Comparison of ENCODE assay signal across 34 cellular contexts in genomic region chr13:44196186-44196751, GRCh38.
DNase-seq lines count a peak whose midpoint lies in the region; ATAC-seq and TF ChIP-seq lines count a peak whose summit lies in the region.
"Had no signal": no experiment of that assay in that cellular context is flagged by ENCODE, and none has a peak within 500 bp of the region (broad histone marks: within the 10 kb centered on the region; RNA-seq: fewer than 3 reads in every experiment).

No MANE protein-coding gene starts in this region.

- H3K9me3 Mint-ChIP-seq in activated T-helper 17 cell treated with anti-CD3 and anti-CD28 coated beads, Interleukin-2, amount 50 U/mL, for 72 hours: no peaks in the 10 kb centered on the region
- H3K9me3 Mint-ChIP-seq: natural killer cell had no signal

- H3K4me1 Mint-ChIP-seq in activated T-helper 17 cell treated with anti-CD3 and anti-CD28 coated beads, Interleukin-2, amount 50 U/mL, for 72 hours: peaks cover 32% of the 10 kb centered on the region

- no peak overlapping the region for H3K9ac ChIP-seq in IMR-90 (ENCODE audit: low read depth, low read length)
- H3K9ac ChIP-seq in neuronal stem cell (ENCODE audit: low read depth, low read length, poor library complexity): no peak overlapping the region

- no peaks in the 10 kb centered on the region; the same call in 1 of the 2 replicates for H3K9me1 ChIP-seq in IMR-90 (ENCODE audit: insufficient read depth, low read length)

- no peak overlapping the region for H3K4me2 ChIP-seq in IMR-90 (ENCODE audit: low read depth, low read length)
- no peak overlapping the region for H3K4me2 ChIP-seq in neuronal stem cell (ENCODE audit: insufficient read depth, low read length, poor library complexity, severe bottlenecking)
- H3K4me2 ChIP-seq: PC-9 had no signal

- H3K18ac ChIP-seq in IMR-90 (ENCODE audit: low read depth, low read length) (no peak overlapping the region), neuronal stem cell (ENCODE audit: low read length) (peak overlapping the region; percentile 74)

- peak; percentile 37 to 39 for DNase-seq in activated T-cell treated with anti-CD3 and anti-CD28 coated beads, Interleukin-2, amount 50 U/mL, for 48 hours
- no peak for DNase-seq in activated T-cell treated with anti-CD3 and anti-CD28 coated beads for 4 hours
- DNase-seq in IMR-90: no peak
- no peak for DNase-seq in neuronal stem cell (ENCODE audit: low spot score)
- no peak for DNase-seq in SIG-M5 treated with dmso at 0.1 percent for 504 hours (lab: John Stamatoyannopoulos, UW; ENCODE audit: unreplicated experiment)
- DNase-seq in AG08396 (ENCODE audit: low spot score): no peak
- DNase-seq: ACHN; activated CD4-positive, alpha-beta T cell treated with anti-CD3 and anti-CD28 coated beads, Interleukin-2, amount 10 ng/mL, durations not matched to agents 24 days and 14 days; activated CD8-positive, alpha-beta memory T cell treated with anti-CD3 and anti-CD28 coated beads, Interleukin-2, amount 50 U/mL, for 4 hours; activated effector memory CD4-positive, alpha-beta T cell treated with anti-CD3 and anti-CD28 coated beads, Interleukin-2, amount 50 U/mL, for 16 hours; BE2C; brain microvascular endothelial cell; DMS153; dorsolateral prefrontal cortex; H7; hypothalamus; left cardiac atrium; MM.1S; natural killer cell; NCI-H1417 treated with DMSO at 0.1 percent for 48 hours; NCI-H2081; NCI-H526 treated with DMSO at 0.1 percent for 48 hours; occipital lobe; PC-9; right lobe of liver; Right ventricle myocardium superior; spleen; stimulated activated CD4-positive, alpha-beta T cell treated with anti-CD3 and anti-CD28 coated beads, Interleukin-2, amount 100 ng/mL, for 48 hours; tibial artery had no signal

- H3K4ac ChIP-seq in IMR-90 (ENCODE audit: low read depth, low read length) (no peak overlapping the region), neuronal stem cell (ENCODE audit: low read length) (no peak overlapping the region)

- BruUV-seq in IMR-90 (replicated peaks; lab: Mats Ljungman, UMichigan): no TSS peak

- H4K8ac ChIP-seq in IMR-90 (ENCODE audit: low read depth in 2 of 2, low read length in 2 of 2): no peak overlapping the region
- H4K8ac ChIP-seq in neuronal stem cell (ENCODE audit: low read depth, low read length): no peak overlapping the region

- H3K27me3 Mint-ChIP-seq in activated T-helper 17 cell treated with anti-CD3 and anti-CD28 coated beads, Interleukin-2, amount 50 U/mL, for 72 hours: peaks cover 3% of the 10 kb centered on the region

- H3K56ac ChIP-seq in IMR-90 (ENCODE audit: extremely low read depth, insufficient read depth, low read length): no peak overlapping the region

- peaks cover 3% of the 10 kb centered on the region; the same call in 1 of the 2 replicates for H3K4me1 ChIP-seq in IMR-90 (ENCODE audit: control insufficient read depth, insufficient read depth, low read length)
- H3K4me1 ChIP-seq in neuronal stem cell (ENCODE audit: control insufficient read depth in 2 of 2, insufficient read depth in 1 of 2, low read depth in 1 of 2, low read length in 2 of 2): peaks cover 2 to 4% of the 10 kb centered on the region in 2 donors
- H3K4me1 ChIP-seq: prostate gland, spleen had no signal

- H4K5ac ChIP-seq in IMR-90 (ENCODE audit: low read depth, low read length): no peak overlapping the region

- peak overlapping the region; percentile 37 for H2AFZ ChIP-seq in IMR-90 (replicated peaks; ENCODE audit: low read length, poor library complexity)
- H2AFZ ChIP-seq in neuronal stem cell (ENCODE audit: low read length): no peak overlapping the region
- H2AFZ ChIP-seq: PC-9 had no signal

- intact Hi-C loops in IMR-90 (cut with micrococcal nuclease): no loop called here

- no peak for TF ChIP-seq POLR2A in IMR-90 (IDR thresholded peaks at IDR 0.05; ENCODE audit: low read depth, low read length)

- no peak overlapping the region for H2BK20ac ChIP-seq in IMR-90 (ENCODE audit: low read depth, low read length)

- H3K9me3 ChIP-seq in IMR-90 (ENCODE audit: control insufficient read depth, insufficient read depth, low read length) (no peaks in the 10 kb centered on the region), neuronal stem cell (replicated peaks in 1 of 2; ENCODE audit: control insufficient read depth in 2 of 2, insufficient read depth in 1 of 2, low read depth in 1 of 2, low read length in 2 of 2) (no peaks in the 10 kb centered on the region)
- H3K9me3 ChIP-seq: BE2C, prostate gland, right lobe of liver, spleen, tibial artery had no signal

- H4K91ac ChIP-seq in IMR-90 (ENCODE audit: insufficient read depth, low read depth, low read length) (no peak overlapping the region), neuronal stem cell (ENCODE audit: low read depth, low read length, poor library complexity) (no peak overlapping the region)

- H3K23ac ChIP-seq in IMR-90 (ENCODE audit: low read depth, low read length) (no peak overlapping the region), neuronal stem cell (ENCODE audit: low read depth, low read length, poor library complexity) (no peak overlapping the region)

- H3K4me3 ChIP-seq in IMR-90 (ENCODE audit: insufficient read depth, low read depth, low read length) (no peak overlapping the region), neuronal stem cell (ENCODE audit: low read length in 2 of 2) (no peak overlapping the region)
- H3K4me3 ChIP-seq: dorsolateral prefrontal cortex, GM12878, K562, lung, PC-9, prostate gland, right lobe of liver, spleen, tibial artery had no signal

- no peaks in the 10 kb centered on the region for H3K36me3 ChIP-seq in IMR-90 (ENCODE audit: control insufficient read depth, insufficient read depth, low read length)
- H3K36me3 ChIP-seq in neuronal stem cell (replicated peaks in 1 of 2; ENCODE audit: control insufficient read depth in 2 of 2, insufficient read depth in 2 of 2, low read length in 2 of 2): no peaks in the 10 kb centered on the region
- H3K36me3 ChIP-seq: BE2C, brain microvascular endothelial cell, prostate gland, right lobe of liver, spleen, tibial artery had no signal

- H3K27ac ChIP-seq in IMR-90 (ENCODE audit: insufficient read depth, low read length) (no peak overlapping the region), neuronal stem cell (replicated peaks; ENCODE audit: low read length) (no peak overlapping the region)
- H3K27ac ChIP-seq: brain microvascular endothelial cell, PC-9, prostate gland, right lobe of liver, spleen, tibial artery had no signal

- H3K4me3 Mint-ChIP-seq in activated T-helper 17 cell treated with anti-CD3 and anti-CD28 coated beads, Interleukin-2, amount 50 U/mL, for 72 hours: peak overlapping the region; percentile 1
- H3K4me3 Mint-ChIP-seq: activated CD4-positive, alpha-beta T cell treated with anti-CD3 and anti-CD28 coated beads, Interleukin-2, amount 10 ng/mL, durations not matched to agents 24 days and 14 days; natural killer cell had no signal

- no peak overlapping the region for H2BK120ac ChIP-seq in IMR-90 (ENCODE audit: low read depth, low read length)
- no peak overlapping the region for H2BK120ac ChIP-seq in neuronal stem cell (ENCODE audit: low read depth, low read length)

- TF ChIP-seq CTCF in IMR-90 (conservative IDR thresholded peaks at IDR 0.05; ENCODE audit: low read depth, low read length): no peak

- in situ Hi-C loops in IMR-90 (cut with MboI; ENCODE audit: low sequenced_read_pairs): no loop called here

- peak overlapping the region; percentile 65 for H2AK9ac ChIP-seq in IMR-90 (replicated peaks; ENCODE audit: low read depth, low read length, poor library complexity)

- H3K14ac ChIP-seq in IMR-90 (replicated peaks; ENCODE audit: low read depth, low read length) (no peak overlapping the region), neuronal stem cell (ENCODE audit: low read length) (peak overlapping the region; percentile 85)

- H2AK5ac ChIP-seq in IMR-90 (ENCODE audit: low read depth, low read length) (no peak overlapping the region), neuronal stem cell (ENCODE audit: low read depth, low read length) (no peak overlapping the region)

- no CpG with 5 or more reads among the region's 1 CpG for WGBS in IMR-90 (ENCODE audit: extremely low coverage in 2 of 2, insufficient read length in 1 of 2), 2 experiments
- WGBS in neuronal stem cell (ENCODE audit: extremely low coverage in 2 of 2, insufficient read length in 2 of 2, insufficient replicate concordance in 1 of 2), 2 donors: no CpG with 5 or more reads among the region's 1 CpG

- POLR2A ChIA-PET in IMR-90 (lab: Charles Lee; ENCODE audit: unreplicated experiment): interaction anchor here (0.5 kb wide), 1 partner anchor 1133 kb away, joined by 4 read pairs; no protein-coding TSS in a partner anchor

- CTCF ChIA-PET in IMR-90 (lab: Yijun Ruan, JAX): interaction anchor here (1.1 kb wide), 1 partner anchor 25 kb away, joined by 3 read pairs; no protein-coding TSS in a partner anchor

- no peaks in the 10 kb centered on the region for H4K20me1 ChIP-seq in IMR-90 (ENCODE audit: insufficient read depth, low read length)

- H2BK12ac ChIP-seq in neuronal stem cell (ENCODE audit: low read length): no peak overlapping the region

- no peak for ATAC-seq in IMR-90 (ENCODE audit: low read depth)
- ATAC-seq in activated T-helper 17 cell treated with anti-CD3 and anti-CD28 coated beads, Interleukin-2, amount 50 U/mL, for 72 hours (replicated peaks): peak; percentile 60
- ATAC-seq: GM12878, K562, left cardiac atrium had no signal

- H3K79me1 ChIP-seq in IMR-90 (ENCODE audit: low read depth in 1 of 2, low read length in 2 of 2): no peaks in the 10 kb centered on the region
- no peaks in the 10 kb centered on the region for H3K79me1 ChIP-seq in neuronal stem cell (ENCODE audit: low read depth, low read length)

- dilution Hi-C loops in IMR-90 (cut with HindIII; ENCODE audit: low sequenced_read_pairs, unreplicated experiment): no loop called here

- H3K36me3 Mint-ChIP-seq in activated T-helper 17 cell treated with anti-CD3 and anti-CD28 coated beads, Interleukin-2, amount 50 U/mL, for 72 hours (ENCODE audit: low read depth): no peaks in the 10 kb centered on the region
- H3K36me3 Mint-ChIP-seq: natural killer cell had no signal

- no peak overlapping the region for H2BK15ac ChIP-seq in IMR-90 (ENCODE audit: low read depth, low read length)
- H2BK15ac ChIP-seq in neuronal stem cell (ENCODE audit: low read length): no peak overlapping the region

- peak overlapping the region; percentile 22 for H3K27ac Mint-ChIP-seq in activated T-helper 17 cell treated with anti-CD3 and anti-CD28 coated beads, Interleukin-2, amount 50 U/mL, for 72 hours
- H3K27ac Mint-ChIP-seq: activated CD4-positive, alpha-beta T cell treated with anti-CD3 and anti-CD28 coated beads, Interleukin-2, amount 10 ng/mL, durations not matched to agents 24 days and 14 days; natural killer cell had no signal

- H2BK5ac ChIP-seq in IMR-90 (ENCODE audit: low read depth, low read length, poor library complexity, severe bottlenecking): no peak overlapping the region
- no peak overlapping the region for H2BK5ac ChIP-seq in neuronal stem cell (ENCODE audit: low read length)

- H3K27me3 ChIP-seq in IMR-90 (ENCODE audit: control insufficient read depth, insufficient read depth, low read length) (no peaks in the 10 kb centered on the region), neuronal stem cell (ENCODE audit: control insufficient read depth in 3 of 3, insufficient read depth in 3 of 3, low read depth in 1 of 3, low read length in 3 of 3) (no peaks in the 10 kb centered on the region)
- H3K27me3 ChIP-seq: BE2C, brain microvascular endothelial cell, dorsolateral prefrontal cortex, right lobe of liver, spleen, tibial artery had no signal

- no peak for TF ChIP-seq RAD21 in IMR-90 (IDR thresholded peaks at IDR 0.05; ENCODE audit: low read length)

Comparison
In these comparisons a context has a peak if more than half of its experiments do, and no peak if none do; other contexts are left out.
1. DNase-seq: peak in activated T-cell treated with anti-CD3 and anti-CD28 coated beads, Interleukin-2, amount 50 U/mL, for 48 hours (2 of 2); none in activated T-cell treated with anti-CD3 and anti-CD28 coated beads for 4 hours (single experiment), IMR-90 (single experiment), neuronal stem cell (single experiment), SIG-M5 treated with dmso at 0.1 percent for 504 hours (single experiment) and AG08396 (single experiment).